1 cellular context compared by ENCODE assay signal in the genomic region with DNA sequence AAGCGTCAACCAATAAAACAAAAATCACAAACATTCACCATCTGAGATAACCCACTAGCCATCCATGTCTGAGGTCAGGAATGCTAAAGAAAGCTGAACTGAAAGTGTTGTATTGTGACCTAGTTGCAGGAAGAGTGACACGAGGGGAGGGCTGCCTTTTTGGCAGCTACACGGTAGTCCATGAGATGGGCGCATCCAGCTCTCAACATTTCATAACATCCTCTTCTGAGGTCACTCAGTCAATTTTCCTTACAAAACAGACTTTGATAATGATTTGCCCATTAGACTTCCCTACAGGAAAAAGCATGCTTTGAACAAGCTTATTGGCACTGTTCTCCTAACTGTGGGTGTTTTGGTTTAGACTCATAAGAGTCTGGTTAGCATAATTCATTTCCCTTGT.
TF ChIP-seq lines count a peak whose summit lies in the region.

No MANE protein-coding gene starts in this region.

TF ChIP-seq in liver, 16 proteins besides CTCF, POLR2A, EP300 and RAD21 (continued from another document):
- TF ChIP-seq, protein P1, sequence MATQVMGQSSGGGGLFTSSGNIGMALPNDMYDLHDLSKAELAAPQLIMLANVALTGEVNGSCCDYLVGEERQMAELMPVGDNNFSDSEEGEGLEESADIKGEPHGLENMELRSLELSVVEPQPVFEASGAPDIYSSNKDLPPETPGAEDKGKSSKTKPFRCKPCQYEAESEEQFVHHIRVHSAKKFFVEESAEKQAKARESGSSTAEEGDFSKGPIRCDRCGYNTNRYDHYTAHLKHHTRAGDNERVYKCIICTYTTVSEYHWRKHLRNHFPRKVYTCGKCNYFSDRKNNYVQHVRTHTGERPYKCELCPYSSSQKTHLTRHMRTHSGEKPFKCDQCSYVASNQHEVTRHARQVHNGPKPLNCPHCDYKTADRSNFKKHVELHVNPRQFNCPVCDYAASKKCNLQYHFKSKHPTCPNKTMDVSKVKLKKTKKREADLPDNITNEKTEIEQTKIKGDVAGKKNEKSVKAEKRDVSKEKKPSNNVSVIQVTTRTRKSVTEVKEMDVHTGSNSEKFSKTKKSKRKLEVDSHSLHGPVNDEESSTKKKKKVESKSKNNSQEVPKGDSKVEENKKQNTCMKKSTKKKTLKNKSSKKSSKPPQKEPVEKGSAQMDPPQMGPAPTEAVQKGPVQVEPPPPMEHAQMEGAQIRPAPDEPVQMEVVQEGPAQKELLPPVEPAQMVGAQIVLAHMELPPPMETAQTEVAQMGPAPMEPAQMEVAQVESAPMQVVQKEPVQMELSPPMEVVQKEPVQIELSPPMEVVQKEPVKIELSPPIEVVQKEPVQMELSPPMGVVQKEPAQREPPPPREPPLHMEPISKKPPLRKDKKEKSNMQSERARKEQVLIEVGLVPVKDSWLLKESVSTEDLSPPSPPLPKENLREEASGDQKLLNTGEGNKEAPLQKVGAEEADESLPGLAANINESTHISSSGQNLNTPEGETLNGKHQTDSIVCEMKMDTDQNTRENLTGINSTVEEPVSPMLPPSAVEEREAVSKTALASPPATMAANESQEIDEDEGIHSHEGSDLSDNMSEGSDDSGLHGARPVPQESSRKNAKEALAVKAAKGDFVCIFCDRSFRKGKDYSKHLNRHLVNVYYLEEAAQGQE (IDR thresholded peaks at IDR 0.05) = no peak
- TF ChIP-seq MAX (IDR thresholded peaks at IDR 0.05) (peak; percentile 76), YY1 (IDR thresholded peaks at IDR 0.05) (peak; percentile 18), NR2F2 (IDR thresholded peaks at IDR 0.05) (peak; percentile 55), EGR1 (IDR thresholded peaks at IDR 0.05; ENCODE audit: low read depth in 2 of 2) (no peak), FOXA2 (IDR thresholded peaks at IDR 0.05) (no peak), ATF3 (IDR thresholded peaks at IDR 0.05) (peak; percentile 5), HNF4G (IDR thresholded peaks at IDR 0.05) (no peak), TAF1 (conservative IDR thresholded peaks at IDR 0.05) (no peak), SP1 (IDR thresholded peaks at IDR 0.05) (peak; percentile 65), GABPA (IDR thresholded peaks at IDR 0.05 in 1 of 2, conservative IDR thresholded peaks at IDR 0.05 in 1 of 2) (peak in 1 of 2 donors; percentile 22), JUND (IDR thresholded peaks at IDR 0.05) (peak in 1 of 2 donors; percentile 40)
